Comparison of ENCODE assay signal across 22 cellular contexts in the genomic region with DNA sequence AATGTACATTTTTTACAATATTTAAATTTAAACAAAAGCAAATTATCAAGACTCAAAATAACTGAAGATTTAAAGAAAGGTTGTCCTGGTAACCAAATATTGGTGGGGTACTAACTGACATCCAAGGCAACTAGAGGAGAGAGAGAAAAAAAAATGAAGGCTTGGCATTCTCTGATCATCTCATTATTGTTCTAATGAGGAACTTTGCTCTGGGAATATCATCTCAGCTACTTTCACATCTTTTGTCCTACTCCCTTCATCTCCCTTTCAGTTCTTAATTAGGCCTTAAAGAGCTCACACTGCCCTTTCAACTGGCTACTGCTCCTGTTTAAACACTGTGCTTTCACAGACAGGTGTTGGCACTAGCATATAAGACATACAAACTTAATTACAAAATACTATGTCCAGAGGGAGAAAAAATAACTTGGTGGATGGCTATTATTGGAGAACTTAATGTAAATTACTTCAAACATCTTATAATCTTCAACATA.
"Had no signal": no experiment of that assay in that cellular context is flagged by ENCODE, and none has a peak within 500 bp of the region (broad histone marks: within the 10 kb centered on the region; RNA-seq: fewer than 3 reads in every experiment).

No MANE protein-coding gene starts in this region.

- DNase-seq: activated CD4-positive, alpha-beta T cell treated with anti-CD3 and anti-CD28 coated beads, Interleukin-2, amount 50 U/mL, for 1 hour; activated CD4-positive, CD25-positive, alpha-beta regulatory T cell treated with anti-CD3 and anti-CD28 coated beads, Interleukin-2, amount 50 U/mL, for 72 hours; activated CD8-positive, alpha-beta memory T cell treated with anti-CD3 and anti-CD28 coated beads, Interleukin-2, amount 50 U/mL, for 4 hours; activated effector memory CD4-positive, alpha-beta T cell treated with Interleukin-2 at 50 U/mL for 16 hours; activated naive CD4-positive, alpha-beta T cell treated with anti-CD3 and anti-CD28 coated beads, Interleukin-2, amount 10 ng/mL, durations not matched to agents 7 days and 5 days; activated naive CD8-positive, alpha-beta T cell treated with anti-CD3 and anti-CD28 coated beads, Interleukin-2, amount 50 U/mL, for 24 hours; activated T-cell treated with anti-CD3 and anti-CD28 coated beads, Interleukin-2, amount 50 U/mL, for 4 hours; aorta; gastrocnemius medialis; head of caudate nucleus; kidney; midbrain; nephron progenitor cell; right cardiac atrium; stimulated activated CD4-positive, alpha-beta T cell treated with anti-CD3 and anti-CD28 coated beads, Interleukin-2, amount 100 ng/mL, for 24 hours; stimulated activated naive CD8-positive, alpha-beta T cell treated with anti-CD3 and anti-CD28 coated beads, Interleukin-15, Interleukin-2, amounts not matched to agents 100 U/mL and 50 U/mL, for 24 hours; substantia nigra; tibial artery had no signal

- H3K27me3 ChIP-seq: gastrocnemius medialis, tibial artery had no signal

- ATAC-seq: activated naive CD8-positive, alpha-beta T cell treated with anti-CD3 and anti-CD28 coated beads, Interleukin-2, amount 50 U/mL, for 24 hours; activated T-cell treated with anti-CD3 and anti-CD28 coated beads, Interleukin-2, amount 50 U/mL, for 4 hours; gastrocnemius medialis; left lobe of liver; right cardiac atrium; stimulated activated naive CD8-positive, alpha-beta T cell treated with anti-CD3 and anti-CD28 coated beads, Interleukin-15, Interleukin-2, amounts not matched to agents 100 U/mL and 50 U/mL, for 24 hours had no signal

- H3K27ac Mint-ChIP-seq: activated naive CD4-positive, alpha-beta T cell treated with anti-CD3 and anti-CD28 coated beads, Interleukin-2, amount 10 ng/mL, durations not matched to agents 7 days and 5 days; activated naive CD8-positive, alpha-beta T cell treated with anti-CD3 and anti-CD28 coated beads, Interleukin-2, amount 50 U/mL, for 24 hours; nephron progenitor cell had no signal

- H3K9me3 Mint-ChIP-seq: activated naive CD4-positive, alpha-beta T cell treated with anti-CD3 and anti-CD28 coated beads, Interleukin-2, amount 10 ng/mL, durations not matched to agents 7 days and 5 days; activated naive CD8-positive, alpha-beta T cell treated with anti-CD3 and anti-CD28 coated beads, Interleukin-2, amount 50 U/mL, for 24 hours; activated T-cell treated with anti-CD3 and anti-CD28 coated beads, Interleukin-2, amount 50 U/mL, for 4 hours; central memory CD8-positive, alpha-beta T cell; nephron progenitor cell had no signal

- H3K27ac ChIP-seq: coronary artery, gastrocnemius medialis, tibial artery had no signal

- H3K27me3 Mint-ChIP-seq: activated naive CD4-positive, alpha-beta T cell treated with anti-CD3 and anti-CD28 coated beads, Interleukin-2, amount 10 ng/mL, durations not matched to agents 7 days and 5 days; activated naive CD8-positive, alpha-beta T cell treated with anti-CD3 and anti-CD28 coated beads, Interleukin-2, amount 50 U/mL, for 24 hours; central memory CD8-positive, alpha-beta T cell had no signal

- H3K4me1 Mint-ChIP-seq: activated naive CD4-positive, alpha-beta T cell treated with anti-CD3 and anti-CD28 coated beads, Interleukin-2, amount 10 ng/mL, durations not matched to agents 7 days and 5 days; activated naive CD8-positive, alpha-beta T cell treated with anti-CD3 and anti-CD28 coated beads, Interleukin-2, amount 50 U/mL, for 24 hours; central memory CD8-positive, alpha-beta T cell had no signal

- H3K4me1 ChIP-seq: gastrocnemius medialis, tibial artery had no signal

- H3K9me3 ChIP-seq: gastrocnemius medialis, tibial artery had no signal

- H3K4me3 Mint-ChIP-seq: activated naive CD4-positive, alpha-beta T cell treated with anti-CD3 and anti-CD28 coated beads, Interleukin-2, amount 10 ng/mL, durations not matched to agents 7 days and 5 days; activated naive CD8-positive, alpha-beta T cell treated with anti-CD3 and anti-CD28 coated beads, Interleukin-2, amount 50 U/mL, for 24 hours; activated T-cell treated with anti-CD3 and anti-CD28 coated beads, Interleukin-2, amount 50 U/mL, for 4 hours; central memory CD8-positive, alpha-beta T cell; nephron progenitor cell had no signal

- H3K4me3 ChIP-seq: coronary artery, gastrocnemius medialis, lung, tibial artery had no signal
